In genomic region chr10:74923556-74923955, GRCh38 we compare ENCODE assay signal across 9 cellular contexts.
DNase-seq lines count a peak whose midpoint lies in the region; ATAC-seq, FAIRE-seq and TF ChIP-seq lines count a peak whose summit lies in the region.
"Had no signal": no experiment of that assay in that cellular context is flagged by ENCODE, and none has a peak within 500 bp of the region (broad histone marks: within the 10 kb centered on the region; RNA-seq: fewer than 3 reads in every experiment).

No MANE protein-coding gene starts in this region.

- ATAC-seq in K562 (peak; percentile 50), HG02973 (IDR thresholded peaks at IDR 0.05; ENCODE audit: unreplicated experiment) (no peak)

- no peak for TF ChIP-seq EP300 in K562 (IDR thresholded peaks at IDR 0.05; ENCODE audit: low read length)

- H3K4me1 Mint-ChIP-seq in HFFc6 (ENCODE audit: low read depth), result peaks cover 79% of the 10 kb centered on the region

- in situ Hi-C loops in ACHN (cut with HindIII; ENCODE audit: low pct_ligation_motif_present, low pct_unique_long_range_greater_than_20kb, low sequenced_read_pairs) (no loop called here), K562 (cut with MboI) (no loop called here)

- H4K20me1 ChIP-seq in K562 (replicated peaks; ENCODE audit: control insufficient read depth, insufficient read depth, low read length), result no peaks in the 10 kb centered on the region

- WGBS in K562 (ENCODE audit: insufficient coverage, low coverage, missing lambda C conversion rate), result 28% methylated on average over 4 of the region's 4 CpGs

- no peaks in the 10 kb centered on the region for H3K79me2 ChIP-seq in K562 (ENCODE audit: control insufficient read depth, insufficient read depth, low read length)

- H3K27me3 Mint-ChIP-seq in HFFc6 (ENCODE audit: insufficient read depth), result peaks cover 7% of the 10 kb centered on the region; the same call in 1 of the 2 replicates

- no peak for TF ChIP-seq RAD21 in K562 (CRISPR knock-in tag; conservative IDR thresholded peaks at IDR 0.05 in 1 of 2, IDR thresholded peaks at IDR 0.05 in 1 of 2)

- H3K36me3 ChIP-seq in K562 (ENCODE audit: control insufficient read depth, insufficient read depth, low read length) (no peaks in the 10 kb centered on the region), muscle layer of duodenum (ENCODE audit: control insufficient read depth in 1 of 2, insufficient read depth in 2 of 2, low read length in 2 of 2) (no peaks in the 10 kb centered on the region)

- H3K27me3 ChIP-seq in K562 (ENCODE audit: control insufficient read depth in 2 of 2, insufficient read depth in 2 of 2, low read length in 2 of 2) (no peaks in the 10 kb centered on the region), muscle layer of duodenum (ENCODE audit: low read depth, low read length) (no peaks in the 10 kb centered on the region)

- no peak overlapping the region for H2AFZ ChIP-seq in K562 (ENCODE audit: low read depth, low read length)

- peak; percentile 31 for DNase-seq in ACHN
- DNase-seq in HFFc6, result no peak
- DNase-seq in K562 (ENCODE audit: extremely low read depth in 1 of 4, low spot score in 3 of 4), result peak in 1 of 4 experiments; percentile 32
- DNase-seq in NCI-H1092 treated with DMSO at 0.1 percent for 48 hours (lab: John Stamatoyannopoulos, UW), result no peak
- DNase-seq in posterior vena cava (ENCODE audit: low spot score), result no peak
- no peak for DNase-seq in NCI-H774 (lab: John Stamatoyannopoulos, UW)

- BruUV-seq in K562 (replicated peaks; lab: Mats Ljungman, UMichigan), result no TSS peak

- no peak for FAIRE-seq in K562 (lab: Jason Lieb, UNC)

- no peak overlapping the region for H3K9ac ChIP-seq in K562 (ENCODE audit: insufficient read depth in 1 of 2, low read depth in 2 of 2, low read length in 2 of 2)

- H3K27ac ChIP-seq in K562 (ENCODE audit: extremely low read depth, low read depth, low read length) (no peak overlapping the region), muscle layer of duodenum (ENCODE audit: low read length) (peak overlapping the region; percentile 86)

- no peaks in the 10 kb centered on the region for H3K9me1 ChIP-seq in K562 (ENCODE audit: control insufficient read depth, insufficient read depth, low read length)

- H3K4me3 Mint-ChIP-seq in HFFc6, result peak overlapping the region; percentile 69

- H3K9me3 ChIP-seq in K562 (replicated peaks; ENCODE audit: control insufficient read depth, insufficient read depth, low read depth, low read length), result no peaks in the 10 kb centered on the region
- H3K9me3 ChIP-seq in muscle layer of duodenum (ENCODE audit: control insufficient read depth in 1 of 2, low read length in 2 of 2), result no peaks in the 10 kb centered on the region

- no peak for TF ChIP-seq POLR2A in K562 (conservative IDR thresholded peaks at IDR 0.05)

- POLR2A ChIA-PET in K562 (lab: Yijun Ruan, JAX), result no interaction called here

- H3K9me3 Mint-ChIP-seq in HFFc6, result peaks cover 7% of the 10 kb centered on the region

- H3K4me2 ChIP-seq in K562 (ENCODE audit: insufficient read depth, low read length), result no peak overlapping the region

- intact Hi-C loops in K562 (cut with micrococcal nuclease), result no loop called here
- intact Hi-C loops in posterior vena cava (cut with DNase I), result no loop called here

- H3K4me1 ChIP-seq in K562 (replicated peaks in 1 of 2; ENCODE audit: control insufficient read depth in 2 of 2, insufficient read depth in 2 of 2, low read length in 2 of 2) (peaks cover 9 to 14% of the 10 kb centered on the region in 2 experiments; a peak in 3 of 5 replicates), muscle layer of duodenum (ENCODE audit: control insufficient read depth in 1 of 2, insufficient read depth in 2 of 2, low read length in 2 of 2) (peaks cover 18 to 51% of the 10 kb centered on the region in 2 donors)

- H3K4me3 ChIP-seq in K562, result no peak overlapping the region
- no peak overlapping the region for H3K4me3 ChIP-seq in muscle layer of duodenum (ENCODE audit: low read depth in 1 of 2, low read length in 2 of 2)

- peak overlapping the region; percentile 78 for H3K27ac Mint-ChIP-seq in HFFc6
- H3K27ac Mint-ChIP-seq: activated T-helper 2 cell treated with anti-CD3 and anti-CD28 coated beads, Interferon-gamma antibody, Interleukin-2, Interleukin-4, amounts not matched to agents 10 μg/mL and 5 μg/mL and 100 μg/mL, durations not matched to agents 14 hours and 24 hours and 36 hours had no signal

- CTCF ChIA-PET in K562 (lab: Yijun Ruan, JAX; ENCODE audit: low intra/inter-chr PET ratio), result no interaction called here

- no peak for TF ChIP-seq CTCF in HFFc6 (IDR thresholded peaks at IDR 0.05)
- TF ChIP-seq CTCF in K562 (IDR thresholded peaks at IDR 0.05 in 2 of 3, conservative IDR thresholded peaks at IDR 0.05 in 1 of 3; ENCODE audit: insufficient read depth in 2 of 3, low read depth in 1 of 3, low read length in 3 of 3), result no peak

- peaks cover 20% of the 10 kb centered on the region for H3K36me3 Mint-ChIP-seq in HFFc6 (ENCODE audit: low read depth)

TF ChIP-seq in K562, 482 proteins besides CTCF, POLR2A, EP300 and RAD21:
- no peak for TF ChIP-seq PCBP1 (IDR thresholded peaks at IDR 0.05; ENCODE audit: low read depth, low read length, poor library complexity, severe bottlenecking)
- no peak for TF ChIP-seq JUND (IDR thresholded peaks at IDR 0.05; ENCODE audit: borderline replicate concordance, low read depth, low read length)
- no peak for TF ChIP-seq JUND (tag; IDR thresholded peaks at IDR 0.05; ENCODE audit: borderline replicate concordance, low read depth, low read length)
- TF ChIP-seq ZBTB7A (IDR thresholded peaks at IDR 0.05; ENCODE audit: borderline replicate concordance, control insufficient read depth, low read depth, low read length), result no peak
- no peak for TF ChIP-seq PBX2 (CRISPR knock-in tag; IDR thresholded peaks at IDR 0.05; ENCODE audit: low read depth)
- no peak for TF ChIP-seq PBX2 (tag; conservative IDR thresholded peaks at IDR 0.05; ENCODE audit: low read depth)
- TF ChIP-seq ZFP91 (CRISPR knock-in tag; IDR thresholded peaks at IDR 0.05), result no peak
- no peak for TF ChIP-seq CTBP1 (IDR thresholded peaks at IDR 0.05; ENCODE audit: borderline replicate concordance)
- no peak for TF ChIP-seq PHB (CRISPR knock-in tag; IDR thresholded peaks at IDR 0.05)
- TF ChIP-seq PHF21A (IDR thresholded peaks at IDR 0.05; ENCODE audit: borderline replicate concordance, low read depth), result no peak
- TF ChIP-seq RBFOX2 (IDR thresholded peaks at IDR 0.05; ENCODE audit: low read depth, low read length), result no peak
TF ChIP-seq in K562: peak in this region for 0.
